ENCODE assay signal across 8 cellular contexts in genomic region chr3:47250309-47251060, GRCh38. TPM values are rescaled to one million over a fixed set of nuclear protein-coding genes. Genes with fewer than 3 reads are reported as not detected.
A peak's percentile ranks its signal among the peaks of the same experiment; 100 is the strongest.
DNase-seq lines count a peak whose midpoint lies in the region; ATAC-seq, FAIRE-seq and TF ChIP-seq lines count a peak whose summit lies in the region.

No MANE protein-coding gene starts in this region.

- intact Hi-C loops in PC-9 (cut with micrococcal nuclease; ENCODE audit: unreplicated experiment), result loop anchor here (1.0 kb wide), 1 partner anchor 73 kb away; no protein-coding TSS in a partner anchor
- intact Hi-C loops in prostate gland (cut with DNase I), result no loop called here

- H3K4me2 ChIP-seq in PC-9, result no peak overlapping the region

- H3K36me3 ChIP-seq in PC-9 (ENCODE audit: low read depth), result no peaks in the 10 kb centered on the region
- no peaks in the 10 kb centered on the region for H3K36me3 ChIP-seq in prostate gland

- no peaks in the 10 kb centered on the region for H3K4me1 Mint-ChIP-seq in immature natural killer cell

- H3K36me3 Mint-ChIP-seq in immature natural killer cell, result peaks cover 0 to 4% (median 0%) of the 10 kb centered on the region in 3 donors

- DNase-seq in GM18507 (ENCODE audit: extremely low spot score, insufficient read length, low read depth) (no peak), PC-9 (peak in 1 of 2 experiments; percentile 41), fibroblast of pulmonary artery (ENCODE audit: low read depth) (peak; percentile 49), prostate gland (ENCODE audit: low spot score) (peak; percentile 14), GM19240 (ENCODE audit: insufficient read length, low spot score) (no peak), immature natural killer cell (no peak)
- no peak for DNase-seq in activated T-cell treated with anti-CD3 and anti-CD28 coated beads, Interleukin-2, amount 50 U/mL, for 48 hours

- CTCF ChIA-PET in PC-9 (lab: Charles Lee), result interaction anchor here (0.7 to 2.0 kb wide), 2 partner anchors 73 to 75 kb away, joined by 3 to 5 read pairs; no protein-coding TSS in a partner anchor

- H3F3A ChIP-seq in PC-9 (ENCODE audit: insufficient read depth, low read depth), result no peaks in the 10 kb centered on the region

- no peak for ATAC-seq in HG02571 (IDR thresholded peaks at IDR 0.05; ENCODE audit: unreplicated experiment)

- FAIRE-seq in GM18507 (lab: Jason Lieb, UNC), result peak; percentile 59

- H3K9me2 ChIP-seq in PC-9 (ENCODE audit: insufficient read depth), result no peaks in the 10 kb centered on the region

- H3K9me3 ChIP-seq in PC-9 (ENCODE audit: insufficient read depth, low read depth), result no peaks in the 10 kb centered on the region
- no peaks in the 10 kb centered on the region for H3K9me3 ChIP-seq in prostate gland

- no peak for TF ChIP-seq POLR2A in prostate gland (IDR thresholded peaks at IDR 0.05)

- no peak overlapping the region for H3K4me3 Mint-ChIP-seq in immature natural killer cell

- H2AFZ ChIP-seq in PC-9, result no peak overlapping the region

- BruUV-seq in PC-9 (replicated peaks; lab: Mats Ljungman, UMichigan), result no TSS peak

- no peak overlapping the region for H3K27ac Mint-ChIP-seq in immature natural killer cell

- H3K4me3 ChIP-seq in PC-9 (no peak overlapping the region), fibroblast of pulmonary artery (replicated peaks; ENCODE audit: low read depth, low read length) (no peak overlapping the region), prostate gland (no peak overlapping the region)

- no peaks in the 10 kb centered on the region for H3K27me3 ChIP-seq in PC-9 (ENCODE audit: insufficient read depth, low read depth)
- H3K27me3 ChIP-seq in prostate gland (replicated peaks; ENCODE audit: insufficient read depth), result no peaks in the 10 kb centered on the region

- peaks cover 0 to 4% (median 2%) of the 10 kb centered on the region in 3 donors for H3K27me3 Mint-ChIP-seq in immature natural killer cell (ENCODE audit: low read depth in 3 of 3)

- TF ChIP-seq CTCF in PC-9 (conservative IDR thresholded peaks at IDR 0.05), result peak; percentile 56
- TF ChIP-seq CTCF in fibroblast of pulmonary artery (IDR thresholded peaks at IDR 0.05; ENCODE audit: low read length, missing control alignments), result peak; percentile 38
- peak in 3 of 4 experiments; percentile 22 to 38 (median 34) for TF ChIP-seq CTCF in prostate gland (IDR thresholded peaks at IDR 0.05)

- POLR2A ChIA-PET in PC-9 (lab: Charles Lee; ENCODE audit: unreplicated experiment), result no interaction called here

- H3K27ac ChIP-seq in PC-9, result no peak overlapping the region
- H3K27ac ChIP-seq in prostate gland, result no peak overlapping the region

- no peaks in the 10 kb centered on the region for H3K79me2 ChIP-seq in PC-9 (ENCODE audit: low read depth)

- 76% methylated on average over 7 of the region's 7 CpGs for WGBS in prostate gland

- H3K4me1 ChIP-seq in PC-9 (replicated peaks; ENCODE audit: insufficient read depth) (no peaks in the 10 kb centered on the region), prostate gland (replicated peaks) (no peaks in the 10 kb centered on the region)

- H4K20me1 ChIP-seq in PC-9 (ENCODE audit: insufficient read depth), result no peaks in the 10 kb centered on the region

- H3K9me3 Mint-ChIP-seq in immature natural killer cell, result no peaks in the 10 kb centered on the region

RNA-seq across cellular contexts. Expression of gene KIF9, which starts 32.1 kb away (rescaled TPM):
- 18.4 and 21.4 TPM in 2 replicates for total RNA-seq in PC-9 (2021)
- 10 to 100 TPM; 14.3 to 17.5 TPM for total RNA-seq in prostate gland
- polyA plus RNA-seq in immature natural killer cell, result 1 to 10 TPM; 2.2 to 8.3 (median 4.1) TPM

RNA-seq across cellular contexts. Expression of gene KLHL18, which starts 32.3 kb away (rescaled TPM):
- total RNA-seq in PC-9 (2021), result 16.0 and 21.9 TPM in 2 replicates
- total RNA-seq in prostate gland, result 10 to 100 TPM; 10.8 to 18.6 TPM
- 10 to 100 TPM; 11.7 to 21.1 (median 15.4) TPM for polyA plus RNA-seq in immature natural killer cell

Comparison
In these comparisons a context has a peak if more than half of its experiments do, and no peak if none do; other contexts are left out.
1. DNase-seq: peak in fibroblast of pulmonary artery (single experiment) and prostate gland (single experiment); none in GM18507 (single experiment), GM19240 (single experiment), immature natural killer cell (0 of 3) and activated T-cell treated with anti-CD3 and anti-CD28 coated beads, Interleukin-2, amount 50 U/mL, for 48 hours (0 of 2).
2. Peak in every context shown above with its lines, with median percentiles within 50 percentile points of each other: CTCF ChIP-seq.